Comparison of ENCODE assay signal across 23 cellular contexts in the genomic region with DNA sequence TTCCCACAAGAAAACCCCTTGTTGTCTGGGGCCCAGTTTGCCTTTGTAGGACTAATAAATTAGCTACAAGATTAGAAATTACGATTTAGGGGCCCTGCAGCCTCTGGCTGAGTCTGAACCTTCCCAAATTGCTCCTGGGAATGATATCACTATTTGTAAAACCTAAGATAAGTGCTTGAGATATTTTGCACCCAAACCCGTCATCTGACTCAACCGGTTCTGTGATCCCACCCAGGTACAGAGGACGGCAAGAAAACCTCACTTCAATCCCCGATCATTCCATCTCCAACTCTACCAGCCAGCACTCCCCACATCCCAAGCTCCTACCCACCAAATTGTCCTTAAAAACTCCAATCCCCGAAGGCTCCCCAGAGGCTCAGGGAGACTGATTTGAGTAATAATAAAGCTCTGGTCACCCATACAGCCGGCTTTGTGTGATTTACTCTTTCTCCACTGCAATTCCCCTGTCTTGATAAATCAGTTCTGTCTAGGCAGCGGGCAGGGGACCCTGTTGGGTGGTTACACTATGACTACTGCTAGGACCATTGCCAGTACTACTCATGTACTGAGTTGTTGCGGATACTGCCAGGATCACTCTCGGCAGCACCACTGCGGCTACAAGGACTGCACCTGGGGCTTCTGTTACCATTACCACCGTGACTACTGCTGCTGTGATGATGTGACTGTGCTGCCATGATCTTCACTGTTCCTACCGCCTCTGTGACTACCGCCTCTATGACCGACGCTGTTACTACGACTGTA.
DNase-seq lines count a peak whose midpoint lies in the region; ATAC-seq and TF ChIP-seq lines count a peak whose summit lies in the region.
"Had no signal": no experiment of that assay in that cellular context is flagged by ENCODE, and none has a peak within 500 bp of the region (broad histone marks: within the 10 kb centered on the region; RNA-seq: fewer than 3 reads in every experiment).

No MANE protein-coding gene starts in this region.

- H3K27ac Mint-ChIP-seq in activated CD4-positive, alpha-beta T cell treated with anti-CD3 and anti-CD28 coated beads, Interleukin-2, amount 10 ng/mL, durations not matched to agents 24 days and 14 days: peak overlapping the region; percentile 9
- H3K27ac Mint-ChIP-seq in activated CD4-positive, alpha-beta T cell treated with anti-CD3 and anti-CD28 coated beads for 36 hours: no peak overlapping the region
- H3K27ac Mint-ChIP-seq in stimulated activated naive B cell treated with anti-CD40 and anti-IgM and Interleukin-4, amounts not matched to agents 10 μg/mL and 1 μg/mL and 100 μg/mL, for 72 hours: peak overlapping the region; percentile 25
- H3K27ac Mint-ChIP-seq: B cell; CD8-positive, alpha-beta T cell; IgD-negative memory B cell had no signal

- TF ChIP-seq CTCF in IMR-90 (conservative IDR thresholded peaks at IDR 0.05; ENCODE audit: low read depth, low read length): no peak

- H2BK20ac ChIP-seq in IMR-90 (ENCODE audit: low read depth, low read length): no peak overlapping the region

- H2AK5ac ChIP-seq in IMR-90 (ENCODE audit: low read depth, low read length): no peak overlapping the region
- no peak overlapping the region for H2AK5ac ChIP-seq in neuronal stem cell (ENCODE audit: low read depth, low read length)

- H2BK12ac ChIP-seq in neuronal stem cell (ENCODE audit: low read length): no peak overlapping the region

- H3K4me1 ChIP-seq in IMR-90 (ENCODE audit: control insufficient read depth, insufficient read depth, low read length) (peaks cover 6% of the 10 kb centered on the region; the same call in 1 of the 2 replicates), neuronal stem cell (ENCODE audit: control insufficient read depth in 2 of 2, insufficient read depth in 1 of 2, low read depth in 1 of 2, low read length in 2 of 2) (peaks cover 0 to 10% of the 10 kb centered on the region in 2 donors)

- H4K20me1 ChIP-seq in IMR-90 (ENCODE audit: insufficient read depth, low read length): no peaks in the 10 kb centered on the region

- no peak for TF ChIP-seq RAD21 in IMR-90 (IDR thresholded peaks at IDR 0.05; ENCODE audit: low read length)

- no peak overlapping the region for H4K5ac ChIP-seq in IMR-90 (ENCODE audit: low read depth, low read length)

- no peak overlapping the region for H3K9ac ChIP-seq in IMR-90 (ENCODE audit: low read depth, low read length)
- H3K9ac ChIP-seq in neuronal stem cell (ENCODE audit: low read depth, low read length, poor library complexity): no peak overlapping the region
- H3K9ac ChIP-seq: KMS-11 had no signal

- dilution Hi-C loops in IMR-90 (cut with HindIII; ENCODE audit: low sequenced_read_pairs, unreplicated experiment): no loop called here

- no TSS peak for BruUV-seq in IMR-90 (replicated peaks; lab: Mats Ljungman, UMichigan)

- 0 out of 2 replicates have a peak, but pooled peaks cover 2% of the 10 kb centered on the region for H3K9me1 ChIP-seq in IMR-90 (ENCODE audit: insufficient read depth, low read length)

- no peaks in the 10 kb centered on the region for H3K9me3 Mint-ChIP-seq in activated CD4-positive, alpha-beta T cell treated with anti-CD3 and anti-CD28 coated beads, Interleukin-2, amount 10 ng/mL, durations not matched to agents 24 days and 14 days
- no peaks in the 10 kb centered on the region for H3K9me3 Mint-ChIP-seq in activated CD4-positive, alpha-beta T cell treated with anti-CD3 and anti-CD28 coated beads for 36 hours (ENCODE audit: low read depth)
- H3K9me3 Mint-ChIP-seq in stimulated activated naive B cell treated with anti-CD40 and anti-IgM and Interleukin-4, amounts not matched to agents 10 μg/mL and 1 μg/mL and 100 μg/mL, for 72 hours: peaks cover 0 to under 1% of the 10 kb centered on the region in 2 donors
- H3K9me3 Mint-ChIP-seq: CD8-positive, alpha-beta T cell; IgD-negative memory B cell had no signal

- no peaks in the 10 kb centered on the region for H3K36me3 ChIP-seq in IMR-90 (ENCODE audit: control insufficient read depth, insufficient read depth, low read length)
- H3K36me3 ChIP-seq in neuronal stem cell (replicated peaks in 1 of 2; ENCODE audit: control insufficient read depth in 2 of 2, insufficient read depth in 2 of 2, low read length in 2 of 2): no peaks in the 10 kb centered on the region

- no peak overlapping the region for H3K56ac ChIP-seq in IMR-90 (ENCODE audit: extremely low read depth, insufficient read depth, low read length)

- H3K4me1 Mint-ChIP-seq in activated CD4-positive, alpha-beta T cell treated with anti-CD3 and anti-CD28 coated beads, Interleukin-2, amount 10 ng/mL, durations not matched to agents 24 days and 14 days: peaks cover 24% of the 10 kb centered on the region
- peaks cover 49% of the 10 kb centered on the region for H3K4me1 Mint-ChIP-seq in activated CD4-positive, alpha-beta T cell treated with anti-CD3 and anti-CD28 coated beads for 36 hours
- peaks cover 39 to 52% of the 10 kb centered on the region in 2 donors for H3K4me1 Mint-ChIP-seq in stimulated activated naive B cell treated with anti-CD40 and anti-IgM and Interleukin-4, amounts not matched to agents 10 μg/mL and 1 μg/mL and 100 μg/mL, for 72 hours

- no peak for DNase-seq in activated CD4-positive, alpha-beta T cell treated with anti-CD3 and anti-CD28 coated beads, Interleukin-2, amount 10 ng/mL, durations not matched to agents 24 days and 14 days
- DNase-seq in activated CD4-positive, alpha-beta T cell treated with anti-CD3 and anti-CD28 coated beads for 36 hours: no peak
- DNase-seq in IMR-90: peak; percentile 2
- no peak for DNase-seq in neuronal stem cell (ENCODE audit: low spot score)
- DNase-seq in stimulated activated naive B cell treated with anti-CD40 and anti-IgM and Interleukin-4, amounts not matched to agents 10 μg/mL and 1 μg/mL and 100 μg/mL, for 72 hours: no peak
- DNase-seq in D341Med (ENCODE audit: low spot score): no peak
- DNase-seq in HUDEP-2 (lab: John Stamatoyannopoulos, UW; ENCODE audit: unreplicated experiment in 76 of 76): no peak
- DNase-seq: CD8-positive, alpha-beta T cell; DMS79 treated with DMSO at 0.1 percent for 48 hours; GF-D8; MM.1S; NCI-H2029; NCI-H446 treated with DMSO at 0.1 percent for 48 hours; NCI-H526; NCI-H82; NK-92 treated with Interleukin-12 subunit alpha and Interleukin-12 subunit beta, amount 100 ng/mL, for 24 hours; PC-3 had no signal

- H3K36me3 Mint-ChIP-seq in activated CD4-positive, alpha-beta T cell treated with anti-CD3 and anti-CD28 coated beads, Interleukin-2, amount 10 ng/mL, durations not matched to agents 24 days and 14 days (ENCODE audit: low read depth): peaks cover 2% of the 10 kb centered on the region
- peaks cover 2% of the 10 kb centered on the region for H3K36me3 Mint-ChIP-seq in activated CD4-positive, alpha-beta T cell treated with anti-CD3 and anti-CD28 coated beads for 36 hours (ENCODE audit: low read depth)
- no peaks in the 10 kb centered on the region for H3K36me3 Mint-ChIP-seq in stimulated activated naive B cell treated with anti-CD40 and anti-IgM and Interleukin-4, amounts not matched to agents 10 μg/mL and 1 μg/mL and 100 μg/mL, for 72 hours
- H3K36me3 Mint-ChIP-seq: CD8-positive, alpha-beta T cell; IgD-negative memory B cell had no signal

- H2BK120ac ChIP-seq in IMR-90 (ENCODE audit: low read depth, low read length) (no peak overlapping the region), neuronal stem cell (ENCODE audit: low read depth, low read length) (no peak overlapping the region)

- no peak for TF ChIP-seq POLR2A in IMR-90 (IDR thresholded peaks at IDR 0.05; ENCODE audit: low read depth, low read length)

- no peak overlapping the region for H2BK15ac ChIP-seq in IMR-90 (ENCODE audit: low read depth, low read length)
- no peak overlapping the region for H2BK15ac ChIP-seq in neuronal stem cell (ENCODE audit: low read length)

- intact Hi-C loops in activated CD4-positive, alpha-beta T cell treated with anti-CD3 and anti-CD28 coated beads, Interleukin-2, amount 10 ng/mL, durations not matched to agents 24 days and 14 days (cut with micrococcal nuclease): no loop called here
- intact Hi-C loops in activated CD4-positive, alpha-beta T cell treated with anti-CD3 and anti-CD28 coated beads for 36 hours (cut with DNase I, micrococcal nuclease): no loop called here
- intact Hi-C loops in IMR-90 (cut with micrococcal nuclease): no loop called here

- peaks cover 7% of the 10 kb centered on the region; the same call in 1 of the 2 replicates for H3K9me3 ChIP-seq in IMR-90 (ENCODE audit: control insufficient read depth, insufficient read depth, low read length)
- peaks cover 0 to 2% of the 10 kb centered on the region in 2 donors for H3K9me3 ChIP-seq in neuronal stem cell (replicated peaks in 1 of 2; ENCODE audit: control insufficient read depth in 2 of 2, insufficient read depth in 1 of 2, low read depth in 1 of 2, low read length in 2 of 2)

- H3K18ac ChIP-seq in IMR-90 (ENCODE audit: low read depth, low read length) (no peak overlapping the region), neuronal stem cell (ENCODE audit: low read length) (no peak overlapping the region)

- H3K4me3 Mint-ChIP-seq in activated CD4-positive, alpha-beta T cell treated with anti-CD3 and anti-CD28 coated beads, Interleukin-2, amount 10 ng/mL, durations not matched to agents 24 days and 14 days: no peak overlapping the region
- no peak overlapping the region for H3K4me3 Mint-ChIP-seq in activated CD4-positive, alpha-beta T cell treated with anti-CD3 and anti-CD28 coated beads for 36 hours
- H3K4me3 Mint-ChIP-seq in stimulated activated naive B cell treated with anti-CD40 and anti-IgM and Interleukin-4, amounts not matched to agents 10 μg/mL and 1 μg/mL and 100 μg/mL, for 72 hours: no peak overlapping the region
- H3K4me3 Mint-ChIP-seq: B cell; CD8-positive, alpha-beta T cell; IgD-negative memory B cell had no signal

- in situ Hi-C loops in IMR-90 (cut with MboI; ENCODE audit: low sequenced_read_pairs): no loop called here

- no peak for ATAC-seq in activated CD4-positive, alpha-beta T cell treated with anti-CD3 and anti-CD28 coated beads for 36 hours
- no peak for ATAC-seq in IMR-90 (ENCODE audit: low read depth)
- ATAC-seq in stimulated activated naive B cell treated with anti-CD40 and anti-IgM and Interleukin-4, amounts not matched to agents 10 μg/mL and 1 μg/mL and 100 μg/mL, for 72 hours (replicated peaks): no peak
- ATAC-seq: CD8-positive, alpha-beta T cell; HCT116; PC-3 had no signal

- H3K4me3 ChIP-seq in IMR-90 (ENCODE audit: insufficient read depth, low read depth, low read length) (no peak overlapping the region), neuronal stem cell (ENCODE audit: low read length in 2 of 2) (no peak overlapping the region)

- H3K4ac ChIP-seq in IMR-90 (ENCODE audit: low read depth, low read length): no peak overlapping the region
- H3K4ac ChIP-seq in neuronal stem cell (ENCODE audit: low read length): no peak overlapping the region

- H2AFZ ChIP-seq in IMR-90 (replicated peaks; ENCODE audit: low read length, poor library complexity): no peak overlapping the region
- no peak overlapping the region for H2AFZ ChIP-seq in neuronal stem cell (ENCODE audit: low read length)

- H3K27ac ChIP-seq in IMR-90 (ENCODE audit: insufficient read depth, low read length) (no peak overlapping the region), neuronal stem cell (replicated peaks; ENCODE audit: low read length) (no peak overlapping the region)
- H3K27ac ChIP-seq: 22Rv1, C4-2B, KMS-11 had no signal

- H2BK5ac ChIP-seq in IMR-90 (ENCODE audit: low read depth, low read length, poor library complexity, severe bottlenecking): no peak overlapping the region
- no peak overlapping the region for H2BK5ac ChIP-seq in neuronal stem cell (ENCODE audit: low read length)

- no peak overlapping the region for H3K4me2 ChIP-seq in IMR-90 (ENCODE audit: low read depth, low read length)
- no peak overlapping the region for H3K4me2 ChIP-seq in neuronal stem cell (ENCODE audit: insufficient read depth, low read length, poor library complexity, severe bottlenecking)
- H3K4me2 ChIP-seq: KMS-11 had no signal

- H4K8ac ChIP-seq in IMR-90 (ENCODE audit: low read depth in 2 of 2, low read length in 2 of 2) (no peak overlapping the region), neuronal stem cell (ENCODE audit: low read depth, low read length) (no peak overlapping the region)

- WGBS in IMR-90 (ENCODE audit: extremely low coverage in 2 of 2, insufficient read length in 1 of 2), 2 experiments: 79% methylated on average over 8 of the region's 17 CpGs; no CpG with 5 or more reads in 1 of the 2 experiments
- no CpG with 5 or more reads among the region's 17 CpGs for WGBS in neuronal stem cell (ENCODE audit: extremely low coverage in 2 of 2, insufficient read length in 2 of 2, insufficient replicate concordance in 1 of 2), 2 donors

- H3K79me1 ChIP-seq in IMR-90 (ENCODE audit: low read depth in 1 of 2, low read length in 2 of 2) (no peaks in the 10 kb centered on the region), neuronal stem cell (ENCODE audit: low read depth, low read length) (no peaks in the 10 kb centered on the region)

- CTCF ChIA-PET in activated CD4-positive, alpha-beta T cell treated with anti-CD3 and anti-CD28 coated beads for 36 hours (lab: Charles Lee): interaction anchor here (0.6 to 0.9 kb wide), 3 partner anchors 15 to 23 kb away, joined by 3 to 4 read pairs (median 3); no protein-coding TSS in a partner anchor
- CTCF ChIA-PET in IMR-90 (lab: Yijun Ruan, JAX): no interaction called here

- H2AK9ac ChIP-seq in IMR-90 (replicated peaks; ENCODE audit: low read depth, low read length, poor library complexity): no peak overlapping the region

- H3K27me3 Mint-ChIP-seq in activated CD4-positive, alpha-beta T cell treated with anti-CD3 and anti-CD28 coated beads, Interleukin-2, amount 10 ng/mL, durations not matched to agents 24 days and 14 days: peaks cover 5% of the 10 kb centered on the region
- H3K27me3 Mint-ChIP-seq in activated CD4-positive, alpha-beta T cell treated with anti-CD3 and anti-CD28 coated beads for 36 hours: peaks cover 3% of the 10 kb centered on the region
- no peaks in the 10 kb centered on the region for H3K27me3 Mint-ChIP-seq in stimulated activated naive B cell treated with anti-CD40 and anti-IgM and Interleukin-4, amounts not matched to agents 10 μg/mL and 1 μg/mL and 100 μg/mL, for 72 hours
- H3K27me3 Mint-ChIP-seq: B cell had no signal

- H3K23ac ChIP-seq in IMR-90 (ENCODE audit: low read depth, low read length) (no peak overlapping the region), neuronal stem cell (ENCODE audit: low read depth, low read length, poor library complexity) (no peak overlapping the region)

- no peak overlapping the region for H4K91ac ChIP-seq in IMR-90 (ENCODE audit: insufficient read depth, low read depth, low read length)
- no peak overlapping the region for H4K91ac ChIP-seq in neuronal stem cell (ENCODE audit: low read depth, low read length, poor library complexity)

- no peak overlapping the region for H3K14ac ChIP-seq in IMR-90 (replicated peaks; ENCODE audit: low read depth, low read length)
- H3K14ac ChIP-seq in neuronal stem cell (ENCODE audit: low read length): peak overlapping the region; percentile 14

- H3K27me3 ChIP-seq in IMR-90 (ENCODE audit: control insufficient read depth, insufficient read depth, low read length): peaks cover 41% of the 10 kb centered on the region
- H3K27me3 ChIP-seq in neuronal stem cell (ENCODE audit: control insufficient read depth in 3 of 3, insufficient read depth in 3 of 3, low read depth in 1 of 3, low read length in 3 of 3): peaks cover 0 to 3% (median 0%) of the 10 kb centered on the region in 3 experiments

- POLR2A ChIA-PET in activated CD4-positive, alpha-beta T cell treated with anti-CD3 and anti-CD28 coated beads for 36 hours (lab: Charles Lee): no interaction called here
- POLR2A ChIA-PET in IMR-90 (lab: Charles Lee; ENCODE audit: unreplicated experiment): no interaction called here
